16 cellular contexts compared by ENCODE assay signal in the genomic region with DNA sequence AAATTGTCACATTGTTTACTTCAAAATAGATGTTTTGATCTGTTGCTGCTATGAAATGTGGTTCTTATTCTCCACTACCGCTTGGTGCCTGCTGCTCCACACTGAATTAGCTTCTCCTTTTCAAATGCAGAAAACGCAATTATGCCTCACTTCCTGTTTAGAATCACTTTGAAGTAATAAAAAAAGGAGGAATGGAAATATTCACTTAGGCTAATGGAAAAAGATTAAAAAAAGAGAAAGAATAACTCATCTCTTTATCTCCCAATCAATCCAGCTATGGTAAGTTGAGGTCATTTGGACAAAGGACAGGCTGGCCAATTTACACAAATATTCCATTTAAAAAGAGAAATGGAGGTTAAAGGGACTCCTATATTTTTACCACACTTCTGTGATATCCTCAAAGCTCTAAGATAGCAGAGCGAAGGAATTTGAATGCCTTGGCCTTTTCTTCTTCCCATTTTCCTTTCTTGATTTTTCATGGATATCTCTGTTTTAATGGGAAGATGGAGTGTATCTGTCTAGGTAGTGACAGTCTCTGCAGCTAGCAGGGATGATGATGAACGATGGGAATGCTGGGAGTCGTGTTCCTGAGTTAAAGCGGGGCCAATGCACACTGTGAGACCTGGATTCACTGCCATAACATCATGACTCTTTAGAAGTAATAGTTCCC. TPM values are rescaled to one million over a fixed set of nuclear protein-coding genes. Genes with fewer than 3 reads are reported as not detected.
DNase-seq lines count a peak whose midpoint lies in the region; ATAC-seq and TF ChIP-seq lines count a peak whose summit lies in the region.
"Had no signal": no experiment of that assay in that cellular context is flagged by ENCODE, and none has a peak within 500 bp of the region (broad histone marks: within the 10 kb centered on the region; RNA-seq: fewer than 3 reads in every experiment).

No MANE protein-coding gene starts in this region.

- DNase-seq in NCI-H146 (lab: John Stamatoyannopoulos, UW), result peak; percentile 24
- DNase-seq in NCI-H146 treated with DMSO at 0.1 percent for 48 hours (lab: John Stamatoyannopoulos, UW; ENCODE audit: unreplicated experiment), result no peak
- no peak for DNase-seq in PC-3
- DNase-seq in esophagus squamous epithelium (lab: John Stamatoyannopoulos, UW), result no peak
- DNase-seq in thoracic aorta (ENCODE audit: low spot score), result no peak
- DNase-seq in nucleus accumbens (lab: John Stamatoyannopoulos, UW), result no peak
- no peak for DNase-seq in hepatocyte (ENCODE audit: low spot score)
- DNase-seq: 8988T; activated CD4-positive, alpha-beta T cell treated with anti-CD3 and anti-CD28 coated beads, Interleukin-2, amount 10 ng/mL, durations not matched to agents 7 days and 5 days; activated T-cell treated with anti-CD3 and anti-CD28 coated beads, Interleukin-2, amount 50 U/mL, for 72 hours; COR-L47; head of caudate nucleus; NCI-H1930; testis had no signal

- no peaks in the 10 kb centered on the region for H3K27me3 ChIP-seq in PC-3 (ENCODE audit: low read length)
- no peaks in the 10 kb centered on the region for H3K27me3 ChIP-seq in esophagus squamous epithelium
- no peaks in the 10 kb centered on the region for H3K27me3 ChIP-seq in thoracic aorta (replicated peaks; ENCODE audit: insufficient read depth)
- no peaks in the 10 kb centered on the region for H3K27me3 ChIP-seq in hepatocyte
- H3K27me3 ChIP-seq: testis had no signal

- WGBS in esophagus squamous epithelium, 2 donors, result 64 to 65% methylated on average over 6 of the region's 6 CpGs
- WGBS in hepatocyte (ENCODE audit: low lambda C conversion rate, missing lambda C conversion rate), result 72% methylated on average over 6 of the region's 6 CpGs

- H3K36me3 ChIP-seq in PC-3 (ENCODE audit: low read depth, low read length) (no peaks in the 10 kb centered on the region), esophagus squamous epithelium (no peaks in the 10 kb centered on the region), thoracic aorta (no peaks in the 10 kb centered on the region), hepatocyte (replicated peaks; ENCODE audit: insufficient read depth, low read depth) (no peaks in the 10 kb centered on the region)

- TF ChIP-seq POLR2A in esophagus squamous epithelium (IDR thresholded peaks at IDR 0.05), result no peak

- H3K4me3 ChIP-seq in PC-3 (ENCODE audit: low read length) (no peak overlapping the region), esophagus squamous epithelium (no peak overlapping the region), thoracic aorta (no peak overlapping the region), hepatocyte (no peak overlapping the region)
- H3K4me3 ChIP-seq: skin epidermis, testis had no signal

- TF ChIP-seq CTCF in PC-3 (conservative IDR thresholded peaks at IDR 0.05; ENCODE audit: low read depth, low read length) (no peak), esophagus squamous epithelium (IDR thresholded peaks at IDR 0.05) (no peak), thoracic aorta (IDR thresholded peaks at IDR 0.05) (no peak), hepatocyte (IDR thresholded peaks at IDR 0.05; ENCODE audit: poor library complexity) (no peak)

- ATAC-seq in PC-3, result no peak
- ATAC-seq in thoracic aorta (ENCODE audit: insufficient number of reproducible peaks, low FRiP score, low read depth), result no peak
- no peak for ATAC-seq in HG03432 (IDR thresholded peaks at IDR 0.05; ENCODE audit: unreplicated experiment)
- ATAC-seq: activated T-cell treated with anti-CD3 and anti-CD28 coated beads, Interleukin-2, amount 50 U/mL, for 72 hours had no signal

- H3K27ac ChIP-seq in PC-3 (ENCODE audit: low read length) (peak overlapping the region; percentile 67), esophagus squamous epithelium (peak overlapping the region in 3 of 4 donors; percentile 24 to 44 (median 34)), thoracic aorta (peak overlapping the region; percentile 72 to 80), hepatocyte (no peak overlapping the region)
- H3K27ac ChIP-seq: testis had no signal

- H3K9me2 ChIP-seq in PC-3 (replicated peaks; ENCODE audit: low read length), result no peaks in the 10 kb centered on the region
- no peaks in the 10 kb centered on the region for H3K9me2 ChIP-seq in hepatocyte (replicated peaks; ENCODE audit: insufficient read depth)

- intact Hi-C loops in PC-3 (cut with micrococcal nuclease), result no loop called here
- intact Hi-C loops in esophagus squamous epithelium (cut with DNase I), result no loop called here

- POLR2A ChIA-PET in PC-3 (lab: Charles Lee; ENCODE audit: unreplicated experiment), result interaction anchor here (0.7 kb wide), 2 partner anchors 9 to 179 kb away, joined by 4 to 6 read pairs; no protein-coding TSS in a partner anchor

- no peaks in the 10 kb centered on the region for H3F3A ChIP-seq in PC-3 (ENCODE audit: low read length, unreplicated experiment)

- no TSS peak for BruUV-seq in PC-3 (replicated peaks; lab: Mats Ljungman, UMichigan)

- CTCF ChIA-PET in PC-3 (lab: Charles Lee), result interaction anchor here (0.5 kb wide), 1 partner anchor 289 kb away, joined by 3 read pairs; no protein-coding TSS in a partner anchor

- H3K4me1 ChIP-seq in PC-3 (ENCODE audit: insufficient read depth, low read length) (peaks cover 68% of the 10 kb centered on the region), esophagus squamous epithelium (peaks cover 0 to 46% (median 8%) of the 10 kb centered on the region in 3 donors), thoracic aorta (ENCODE audit: control insufficient read depth in 1 of 2, low read depth in 2 of 2) (peaks cover 52 to 92% of the 10 kb centered on the region in 2 donors), hepatocyte (ENCODE audit: insufficient read depth) (no peaks in the 10 kb centered on the region)

- H2AFZ ChIP-seq in PC-3 (ENCODE audit: low read length) (no peak overlapping the region), hepatocyte (no peak overlapping the region)

- H3K9ac ChIP-seq in PC-3 (ENCODE audit: low read length), result peak overlapping the region; percentile 15; the same call in 1 of the 2 replicates

- H4K20me1 ChIP-seq in PC-3 (ENCODE audit: low read length) (no peaks in the 10 kb centered on the region), hepatocyte (ENCODE audit: insufficient read depth, poor library complexity, severe bottlenecking) (no peaks in the 10 kb centered on the region)

- 0 out of 2 replicates have a peak overlapping the region, but pooled peaks have one; percentile 5 for H3K4me2 ChIP-seq in PC-3 (ENCODE audit: low read length)
- H3K4me2 ChIP-seq in hepatocyte, result no peak overlapping the region

- H3K79me2 ChIP-seq in PC-3 (ENCODE audit: low read length) (no peaks in the 10 kb centered on the region), hepatocyte (no peaks in the 10 kb centered on the region)

- H3K9me3 ChIP-seq in PC-3 (ENCODE audit: low read length) (no peaks in the 10 kb centered on the region), esophagus squamous epithelium (no peaks in the 10 kb centered on the region), thoracic aorta (no peaks in the 10 kb centered on the region), hepatocyte (ENCODE audit: low read depth) (no peaks in the 10 kb centered on the region)
- H3K9me3 ChIP-seq: testis had no signal

RNA-seq across cellular contexts. Expression of a gene that starts 35.7 kb away (rescaled TPM):
- total RNA-seq in PC-3 (2014; rRNA removed) (5.0 and 13.4 TPM in 2 replicates), esophagus squamous epithelium (10 to 100 TPM; 11.3 to 55.7 (median 23.3) TPM), thoracic aorta (1,000 to 10,000 TPM; 1,210 to 1,385 TPM), hepatocyte (4.6 and 5.0 TPM in 2 replicates)
- polyA plus RNA-seq in hepatocyte, result 4.4 and 10.5 TPM in 2 replicates

Comparison
In these comparisons a context has a peak if more than half of its experiments do, and no peak if none do; other contexts are left out.
1. RNA of a gene that starts 35.7 kb away (total RNA-seq): 1,210 to 1,385 TPM in thoracic aorta; 11.3 to 55.7 TPM in esophagus squamous epithelium, 4.6 to 5.0 TPM in hepatocyte and 5.0 to 13.4 TPM in PC-3; every median in the first group is over 10 times any median in the second.